Comparison of ENCODE assay signal across 12 cellular contexts in the genomic region with DNA sequence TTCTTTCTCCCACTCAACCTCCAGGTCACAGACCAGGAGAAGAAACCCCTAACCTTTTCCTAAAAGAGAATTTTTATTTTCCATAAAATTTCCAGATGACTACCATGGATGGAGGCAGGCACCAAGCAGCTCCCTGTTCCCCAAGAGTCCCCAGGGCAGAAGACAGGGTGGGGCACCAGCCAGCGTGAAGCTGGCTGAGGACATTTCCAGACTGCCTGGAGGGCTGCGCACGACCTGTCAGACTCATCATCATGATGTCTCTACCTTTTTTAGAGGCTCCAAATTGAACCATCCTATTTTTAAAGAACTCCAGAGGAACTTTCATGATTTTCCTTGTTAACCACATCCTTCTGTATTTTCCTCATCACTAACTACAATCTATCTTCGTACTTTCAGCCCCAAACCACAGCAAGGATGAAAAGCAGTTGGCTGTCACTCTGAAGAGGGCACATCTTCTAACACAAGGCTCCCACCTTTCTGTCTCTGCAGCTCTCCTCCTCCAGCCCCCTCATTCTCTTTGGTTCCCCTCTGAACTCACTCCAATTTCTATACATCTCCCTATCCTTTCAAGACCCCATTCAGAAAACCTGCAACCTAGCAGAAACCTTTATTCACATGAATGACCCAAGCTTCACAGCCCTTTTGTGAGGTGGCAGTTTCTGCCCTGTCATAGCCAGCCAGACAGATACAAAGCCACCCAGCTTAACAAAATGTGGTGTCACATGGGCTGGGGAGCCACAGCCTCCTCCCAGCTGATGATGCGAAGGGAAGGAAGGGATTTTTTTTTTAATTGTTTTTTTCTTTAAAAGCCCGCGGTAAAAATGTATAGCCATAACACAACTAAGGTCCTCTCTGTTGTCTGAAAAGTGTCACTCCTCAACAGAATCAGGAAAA. TPM values are rescaled to one million over a fixed set of nuclear protein-coding genes. Genes with fewer than 3 reads are reported as not detected.
DNase-seq lines count a peak whose midpoint lies in the region; ATAC-seq, FAIRE-seq and TF ChIP-seq lines count a peak whose summit lies in the region.
"Had no signal": no experiment of that assay in that cellular context is flagged by ENCODE, and none has a peak within 500 bp of the region (broad histone marks: within the 10 kb centered on the region; RNA-seq: fewer than 3 reads in every experiment).

No MANE protein-coding gene starts in this region.

- no peaks in the 10 kb centered on the region for H3K9me3 ChIP-seq in MG63
- H3K9me3 ChIP-seq: sigmoid colon had no signal

- peak; percentile 74 for ATAC-seq in activated T-cell treated with anti-CD3 and anti-CD28 coated beads, Interleukin-2, amount 50 U/mL, for 4 hours
- ATAC-seq in effector memory CD8-positive, alpha-beta T cell (replicated peaks): peak; percentile 31
- ATAC-seq in stimulated activated effector memory CD8-positive, alpha-beta T cell treated with anti-CD3 and anti-CD28 coated beads, Interleukin-12 subunit alpha, Interleukin-12 subunit beta, amount 100 ng/mL, for 72 hours: peak; percentile 95
- no peak for ATAC-seq in GM19395 (IDR thresholded peaks at IDR 0.05; ENCODE audit: unreplicated experiment)

- peak overlapping the region; percentile 20 for H3K4me3 Mint-ChIP-seq in activated T-cell treated with anti-CD3 and anti-CD28 coated beads, Interleukin-2, amount 50 U/mL, for 4 hours
- no peak overlapping the region for H3K4me3 Mint-ChIP-seq in effector memory CD8-positive, alpha-beta T cell
- no peak overlapping the region for H3K4me3 Mint-ChIP-seq in stimulated activated effector memory CD8-positive, alpha-beta T cell treated with anti-CD3 and anti-CD28 coated beads, Interleukin-12 subunit alpha, Interleukin-12 subunit beta, amount 100 ng/mL, for 72 hours

- DNase-seq in activated T-cell treated with anti-CD3 and anti-CD28 coated beads, Interleukin-2, amount 50 U/mL, for 4 hours: no peak
- DNase-seq in activated T-cell treated with anti-CD3 and anti-CD28 coated beads, Interleukin-2, amount 50 U/mL, for 48 hours: no peak
- DNase-seq in OCI-M1 (lab: John Stamatoyannopoulos, UW) (peak; percentile 15), D721Med (ENCODE audit: insufficient read length, low spot score) (no peak), MG63 (no peak)
- no peak for DNase-seq in effector memory CD8-positive, alpha-beta T cell
- DNase-seq in stimulated activated effector memory CD8-positive, alpha-beta T cell treated with anti-CD3 and anti-CD28 coated beads, Interleukin-12 subunit alpha, Interleukin-12 subunit beta, amount 100 ng/mL, for 72 hours (ENCODE audit: low spot score in 2 of 2): no peak
- DNase-seq: activated gamma-delta T cell treated with Interleukin-2 at 50 U/mL for 16 hours, dorsolateral prefrontal cortex, NCI-H2029, sigmoid colon had no signal

- H3K9me3 Mint-ChIP-seq in activated T-cell treated with anti-CD3 and anti-CD28 coated beads, Interleukin-2, amount 50 U/mL, for 4 hours: no peaks in the 10 kb centered on the region
- no peaks in the 10 kb centered on the region for H3K9me3 Mint-ChIP-seq in effector memory CD8-positive, alpha-beta T cell
- H3K9me3 Mint-ChIP-seq in stimulated activated effector memory CD8-positive, alpha-beta T cell treated with anti-CD3 and anti-CD28 coated beads, Interleukin-12 subunit alpha, Interleukin-12 subunit beta, amount 100 ng/mL, for 72 hours: no peaks in the 10 kb centered on the region

- peaks cover 47% of the 10 kb centered on the region for H3K36me3 ChIP-seq in MG63

- peaks cover 41% of the 10 kb centered on the region for H3K4me1 Mint-ChIP-seq in activated T-cell treated with anti-CD3 and anti-CD28 coated beads, Interleukin-2, amount 50 U/mL, for 4 hours (ENCODE audit: low read depth)
- peaks cover 20 to 49% of the 10 kb centered on the region in 2 donors for H3K4me1 Mint-ChIP-seq in effector memory CD8-positive, alpha-beta T cell (ENCODE audit: low read depth in 2 of 2)
- peaks cover 37% of the 10 kb centered on the region for H3K4me1 Mint-ChIP-seq in stimulated activated effector memory CD8-positive, alpha-beta T cell treated with anti-CD3 and anti-CD28 coated beads, Interleukin-12 subunit alpha, Interleukin-12 subunit beta, amount 100 ng/mL, for 72 hours

- H3K4me3 ChIP-seq in MG63: no peak overlapping the region
- H3K4me3 ChIP-seq: dorsolateral prefrontal cortex, sigmoid colon had no signal

- H3K27ac Mint-ChIP-seq in effector memory CD8-positive, alpha-beta T cell: peak overlapping the region; percentile 59 to 69
- peak overlapping the region; percentile 58 for H3K27ac Mint-ChIP-seq in stimulated activated effector memory CD8-positive, alpha-beta T cell treated with anti-CD3 and anti-CD28 coated beads, Interleukin-12 subunit alpha, Interleukin-12 subunit beta, amount 100 ng/mL, for 72 hours

- no peak for FAIRE-seq in D721Med (lab: Jason Lieb, UNC)

- H3K27me3 Mint-ChIP-seq in activated T-cell treated with anti-CD3 and anti-CD28 coated beads, Interleukin-2, amount 50 U/mL, for 4 hours (ENCODE audit: low read depth): no peaks in the 10 kb centered on the region
- H3K27me3 Mint-ChIP-seq in effector memory CD8-positive, alpha-beta T cell: no peaks in the 10 kb centered on the region

- H3K27me3 ChIP-seq in MG63: no peaks in the 10 kb centered on the region
- H3K27me3 ChIP-seq: dorsolateral prefrontal cortex, sigmoid colon had no signal

- H3K36me3 Mint-ChIP-seq in activated T-cell treated with anti-CD3 and anti-CD28 coated beads, Interleukin-2, amount 50 U/mL, for 4 hours (ENCODE audit: insufficient read depth): peaks cover 31% of the 10 kb centered on the region
- peaks cover 44% of the 10 kb centered on the region for H3K36me3 Mint-ChIP-seq in effector memory CD8-positive, alpha-beta T cell (ENCODE audit: insufficient read depth)
- H3K36me3 Mint-ChIP-seq in stimulated activated effector memory CD8-positive, alpha-beta T cell treated with anti-CD3 and anti-CD28 coated beads, Interleukin-12 subunit alpha, Interleukin-12 subunit beta, amount 100 ng/mL, for 72 hours: peaks cover 60% of the 10 kb centered on the region

- TF ChIP-seq CTCF in D721Med (IDR thresholded peaks at IDR 0.05; ENCODE audit: insufficient read depth, missing control alignments): no peak

RNA-seq across cellular contexts. Expression of gene AMMECR1L, which starts 11.1 kb away (rescaled TPM):
- total RNA-seq in activated T-cell treated with anti-CD3 and anti-CD28 coated beads, Interleukin-2, amount 50 U/mL, for 4 hours: 10 to 100 TPM; 16.7 to 19.6 (median 18.6) TPM
- 12.9 and 17.2 TPM in 2 replicates for total RNA-seq in MG63 (2014; rRNA removed; shearing (Covaris generic); ENCODE audit: low replicate concordance)

RNA-seq across cellular contexts. Expression of gene POLR2D, which starts 16.7 kb away (rescaled TPM):
- total RNA-seq in activated T-cell treated with anti-CD3 and anti-CD28 coated beads, Interleukin-2, amount 50 U/mL, for 4 hours: 10 to 100 TPM; 91.6 to 96.0 (median 93.6) TPM
- total RNA-seq in MG63 (2014; rRNA removed; shearing (Covaris generic); ENCODE audit: low replicate concordance): 33.7 and 39.4 TPM in 2 replicates
